In genomic region chr22:22488736-22489135, GRCh38 we compare ENCODE assay signal across 32 cellular contexts. TPM values are rescaled to one million over a fixed set of nuclear protein-coding genes. Genes with fewer than 3 reads are reported as not detected.
"Had no signal": no experiment of that assay in that cellular context is flagged by ENCODE, and none has a peak within 500 bp of the region (broad histone marks: within the 10 kb centered on the region; RNA-seq: fewer than 3 reads in every experiment).

No MANE protein-coding gene starts in this region.

- H3K4me3 ChIP-seq: ascending aorta, breast epithelium, PC-9, SK-N-MC had no signal

- H3K27ac Mint-ChIP-seq: activated CD4-positive, alpha-beta T cell treated with anti-CD3 and anti-CD28 coated beads for 36 hours; activated CD4-positive, alpha-beta T cell treated with anti-CD3 and anti-CD28 coated beads, Interleukin-2, amount 10 ng/mL, durations not matched to agents 7 days and 5 days; activated CD8-positive, alpha-beta memory T cell treated with anti-CD3 and anti-CD28 coated beads, Interleukin-2, amount 10 ng/mL, durations not matched to agents 7 days and 5 days; activated naive CD4-positive, alpha-beta T cell treated with anti-CD3 and anti-CD28 coated beads, Interleukin-2, amount 10 ng/mL, durations not matched to agents 7 days and 5 days; activated naive CD8-positive, alpha-beta T cell; T-helper 1 cell treated with Interleukin-12 subunit alpha and Interleukin-12 subunit beta and Interleukin-4 antibody, amounts not matched to agents 30 μg/mL and 1 μg/mL, for 36 hours; T-helper 2 cell treated with Interferon-gamma antibody and Interleukin-4, amounts not matched to agents 5 μg/mL and 100 μg/mL, for 36 hours; WTC11 had no signal

- H3K36me3 ChIP-seq: ascending aorta, breast epithelium had no signal

- H3K4me3 Mint-ChIP-seq: activated CD4-positive, alpha-beta T cell treated with anti-CD3 and anti-CD28 coated beads for 36 hours; activated CD4-positive, alpha-beta T cell treated with anti-CD3 and anti-CD28 coated beads, Interleukin-2, amount 10 ng/mL, durations not matched to agents 7 days and 5 days; activated CD8-positive, alpha-beta memory T cell treated with anti-CD3 and anti-CD28 coated beads, Interleukin-2, amount 10 ng/mL, durations not matched to agents 7 days and 5 days; activated naive CD4-positive, alpha-beta T cell treated with anti-CD3 and anti-CD28 coated beads, Interleukin-2, amount 10 ng/mL, durations not matched to agents 7 days and 5 days; activated naive CD8-positive, alpha-beta T cell; T-helper 1 cell treated with Interleukin-12 subunit alpha and Interleukin-12 subunit beta and Interleukin-4 antibody, amounts not matched to agents 30 μg/mL and 1 μg/mL, for 36 hours; T-helper 2 cell treated with Interferon-gamma antibody and Interleukin-4, amounts not matched to agents 5 μg/mL and 100 μg/mL, for 36 hours; WTC11 had no signal

- H3K9me3 Mint-ChIP-seq: activated CD4-positive, alpha-beta T cell treated with anti-CD3 and anti-CD28 coated beads, Interleukin-2, amount 10 ng/mL, durations not matched to agents 7 days and 5 days; activated naive CD4-positive, alpha-beta T cell treated with anti-CD3 and anti-CD28 coated beads, Interleukin-2, amount 10 ng/mL, durations not matched to agents 7 days and 5 days; T-helper 1 cell treated with Interleukin-12 subunit alpha and Interleukin-12 subunit beta and Interleukin-4 antibody, amounts not matched to agents 30 μg/mL and 1 μg/mL, for 36 hours; T-helper 2 cell treated with Interferon-gamma antibody and Interleukin-4, amounts not matched to agents 5 μg/mL and 100 μg/mL, for 36 hours; WTC11 had no signal

- H3K27me3 ChIP-seq: ascending aorta, breast epithelium had no signal

- DNase-seq: activated CD4-positive, alpha-beta T cell treated with anti-CD3 and anti-CD28 coated beads for 36 hours; activated CD4-positive, alpha-beta T cell treated with anti-CD3 and anti-CD28 coated beads, Interleukin-2, amount 10 ng/mL, durations not matched to agents 7 days and 5 days; activated CD4-positive, alpha-beta T cell treated with anti-CD3 and anti-CD28 coated beads, Interleukin-2, amount 50 U/mL, for 48 hours; activated CD8-positive, alpha-beta memory T cell treated with anti-CD3 and anti-CD28 coated beads for 24 hours; activated CD8-positive, alpha-beta memory T cell treated with anti-CD3 and anti-CD28 coated beads, Interleukin-2, amount 10 ng/mL, durations not matched to agents 7 days and 5 days; activated CD8-positive, alpha-beta memory T cell treated with anti-CD3 and anti-CD28 coated beads, Interleukin-2, amount 50 U/mL, for 48 hours; activated effector memory CD4-positive, alpha-beta T cell treated with Interleukin-2 at 50 U/mL for 16 hours; activated naive CD4-positive, alpha-beta T cell treated with anti-CD3 and anti-CD28 coated beads, Interleukin-2, amount 10 ng/mL, durations not matched to agents 7 days and 5 days; activated T-cell treated with anti-CD3 and anti-CD28 coated beads, Interleukin-2, amount 50 U/mL, for 48 hours; amygdala; NCI-H1417 treated with DMSO at 0.1 percent for 48 hours; NCI-H187 treated with DMSO at 0.1 percent for 48 hours; NCI-H2081; NCI-H2227 treated with DMSO at 0.1 percent for 48 hours; NCI-H446; NCI-H510A treated with DMSO at 0.1 percent for 48 hours; NCI-H526 treated with DMSO at 0.1 percent for 48 hours; NCI-H774; PC-9 had no signal

- H3K9me3 ChIP-seq: ascending aorta, breast epithelium had no signal

- H3K27me3 Mint-ChIP-seq: activated CD4-positive, alpha-beta T cell treated with anti-CD3 and anti-CD28 coated beads for 36 hours; activated CD4-positive, alpha-beta T cell treated with anti-CD3 and anti-CD28 coated beads, Interleukin-2, amount 10 ng/mL, durations not matched to agents 7 days and 5 days; activated CD8-positive, alpha-beta memory T cell treated with anti-CD3 and anti-CD28 coated beads, Interleukin-2, amount 10 ng/mL, durations not matched to agents 7 days and 5 days; activated naive CD4-positive, alpha-beta T cell treated with anti-CD3 and anti-CD28 coated beads, Interleukin-2, amount 10 ng/mL, durations not matched to agents 7 days and 5 days; activated naive CD8-positive, alpha-beta T cell had no signal

- H3K4me1 Mint-ChIP-seq: activated CD4-positive, alpha-beta T cell treated with anti-CD3 and anti-CD28 coated beads for 36 hours; activated CD4-positive, alpha-beta T cell treated with anti-CD3 and anti-CD28 coated beads, Interleukin-2, amount 10 ng/mL, durations not matched to agents 7 days and 5 days; activated CD8-positive, alpha-beta memory T cell treated with anti-CD3 and anti-CD28 coated beads, Interleukin-2, amount 10 ng/mL, durations not matched to agents 7 days and 5 days; activated naive CD4-positive, alpha-beta T cell treated with anti-CD3 and anti-CD28 coated beads, Interleukin-2, amount 10 ng/mL, durations not matched to agents 7 days and 5 days had no signal

- H3K4me1 ChIP-seq: ascending aorta, breast epithelium had no signal

- H3K27ac ChIP-seq: ascending aorta, breast epithelium, PC-9, RWPE1, SK-N-MC had no signal

- ATAC-seq: activated CD4-positive, alpha-beta T cell treated with anti-CD3 and anti-CD28 coated beads for 36 hours; activated CD4-positive, CD25-positive, alpha-beta regulatory T cell treated with anti-CD3 and anti-CD28 coated beads, Interleukin-2, amount 50 U/mL, for 24 hours; activated CD8-positive, alpha-beta memory T cell treated with anti-CD3 and anti-CD28 coated beads, Interleukin-2, amount 10 ng/mL, durations not matched to agents 7 days and 5 days; Right ventricle myocardium inferior; WTC11 had no signal

RNA-seq across cellular contexts. Expression of gene ZNF280B, which starts 19.8 kb away (rescaled TPM):
- total RNA-seq: ascending aorta had no signal

RNA-seq across cellular contexts. Expression of gene ZNF280A, which starts 31.3 kb away (rescaled TPM):
- total RNA-seq: activated CD4-positive, alpha-beta T cell treated with anti-CD3 and anti-CD28 coated beads for 36 hours; activated CD4-positive, alpha-beta T cell treated with anti-CD3 and anti-CD28 coated beads, Interleukin-2, amount 10 ng/mL, durations not matched to agents 7 days and 5 days; activated CD8-positive, alpha-beta memory T cell treated with anti-CD3 and anti-CD28 coated beads, Interleukin-2, amount 10 ng/mL, durations not matched to agents 7 days and 5 days; ascending aorta; breast epithelium; cardiac septum; M059J; OCI-LY7; PC-9; Right ventricle myocardium inferior had no signal
